In the genomic region with DNA sequence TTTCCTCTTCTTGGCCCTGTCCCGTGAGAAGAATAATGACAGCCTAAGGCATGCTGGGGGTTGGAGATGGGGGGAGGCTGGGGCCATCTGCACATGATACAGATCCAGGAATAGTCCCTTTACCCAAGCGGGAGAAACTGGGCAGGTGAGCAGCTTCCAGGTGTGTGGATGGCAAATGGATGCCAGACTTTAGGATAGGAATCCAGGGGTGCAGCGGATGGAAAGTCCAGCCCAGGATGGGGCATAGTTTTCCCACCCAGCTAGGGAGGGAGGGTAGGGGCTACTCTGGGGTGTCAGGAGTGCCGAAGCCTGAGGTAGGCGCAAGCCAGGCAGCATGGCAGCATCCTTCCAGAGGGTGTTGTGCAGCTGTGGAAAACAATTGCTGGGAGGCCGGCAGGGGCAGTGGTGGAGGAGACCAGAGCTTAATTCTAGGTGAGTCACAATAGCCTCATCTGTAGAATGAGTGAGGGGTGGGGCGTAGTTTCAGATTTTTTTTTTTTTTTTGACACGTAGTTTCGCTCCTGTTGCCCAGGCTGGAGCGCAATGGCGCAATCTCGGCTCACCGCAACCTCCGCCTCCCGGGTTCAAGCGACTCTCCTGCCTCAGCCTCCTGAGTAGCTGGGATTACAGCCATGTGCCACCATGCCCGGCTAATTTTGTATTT, we compare ENCODE assay signal across 1 cellular context.
TF ChIP-seq lines count a peak whose summit lies in the region.

No MANE protein-coding gene starts in this region.

TF ChIP-seq in H1, 55 proteins besides CTCF, POLR2A, EP300 and RAD21:
- TF ChIP-seq SIX5 (IDR thresholded peaks at IDR 0.05; ENCODE audit: low read depth, low read length) (no peak), SIN3A (conservative IDR thresholded peaks at IDR 0.05 in 1 of 2, IDR thresholded peaks at IDR 0.05 in 1 of 2; ENCODE audit: low read depth in 1 of 2, low read length in 2 of 2) (no peak), RBBP5 (IDR thresholded peaks at IDR 0.05; ENCODE audit: borderline replicate concordance, low read depth, low read length) (no peak)
